10 cellular contexts compared by ENCODE assay signal in the genomic region with DNA sequence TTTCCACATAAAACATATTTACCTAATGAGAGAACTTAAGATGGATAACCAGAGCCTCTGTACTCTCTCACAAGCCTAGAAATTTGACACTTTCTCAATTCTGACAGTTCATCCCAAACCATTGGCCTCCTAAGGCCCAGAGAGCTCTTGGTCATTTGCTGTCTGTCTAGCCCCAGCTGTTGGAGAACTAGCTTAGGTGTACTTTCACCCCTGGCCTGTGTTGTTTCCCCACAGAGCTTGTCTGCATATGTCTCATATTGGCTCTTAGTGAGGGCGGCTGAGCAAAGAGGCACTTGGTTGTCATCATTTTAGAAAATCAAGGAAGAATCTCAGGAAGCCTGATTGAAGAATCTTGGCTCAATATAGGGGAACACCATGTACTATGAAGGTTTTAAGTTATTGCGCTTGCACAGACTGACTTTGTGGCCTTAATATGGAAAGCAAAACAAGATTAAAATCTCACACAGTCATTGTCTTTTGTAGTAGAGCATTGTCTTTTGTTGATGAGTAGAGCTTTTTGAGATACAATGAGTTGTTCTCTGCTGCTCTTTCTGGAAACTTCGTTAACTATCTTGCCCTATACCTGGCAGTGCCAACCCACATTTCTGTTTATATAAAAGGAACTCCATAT.
DNase-seq lines count a peak whose midpoint lies in the region; ATAC-seq, FAIRE-seq and TF ChIP-seq lines count a peak whose summit lies in the region.
"Had no signal": no experiment of that assay in that cellular context is flagged by ENCODE, and none has a peak within 500 bp of the region (broad histone marks: within the 10 kb centered on the region; RNA-seq: fewer than 3 reads in every experiment).

No MANE protein-coding gene starts in this region.

- 69 to 75% (median 73%) methylated on average over 3 of the region's 3 CpGs for WGBS in adrenal gland, 4 donors

- H3K27me3 ChIP-seq in adrenal gland (no peaks in the 10 kb centered on the region), right atrium auricular region (no peaks in the 10 kb centered on the region)

- H3K36me3 ChIP-seq in adrenal gland (replicated peaks in 1 of 2) (no peaks in the 10 kb centered on the region), right atrium auricular region (no peaks in the 10 kb centered on the region)

- intact Hi-C loops in adrenal gland (cut with DNase I) = loop anchor here in 1 of 2 donors (10.0 kb wide), 1 partner anchor 101 kb away; no protein-coding TSS in a partner anchor
- intact Hi-C loops in sciatic nerve (cut with DNase I) = no loop called here

- peak overlapping the region; percentile 51 to 91 (median 81) for H3K27ac ChIP-seq in adrenal gland
- H3K27ac ChIP-seq in right atrium auricular region = peak overlapping the region; percentile 75 to 77

- H3K9me3 ChIP-seq in adrenal gland (replicated peaks in 1 of 3) = no peaks in the 10 kb centered on the region
- H3K9me3 ChIP-seq in right atrium auricular region = peaks cover 0 to 12% of the 10 kb centered on the region in 2 donors

- peak; percentile 71 for ATAC-seq in sciatic nerve
- ATAC-seq in HG03432 (IDR thresholded peaks at IDR 0.05; ENCODE audit: unreplicated experiment) = no peak

- DNase-seq in GM19239 (ENCODE audit: insufficient read length, low spot score) (no peak), adrenal gland (peak in 5 of 7 donors; percentile 20 to 73 (median 31)), right atrium auricular region (ENCODE audit: low spot score) (peak; percentile 63), sciatic nerve (ENCODE audit: low spot score) (no peak), NCI-H187 treated with DMSO at 0.1 percent for 48 hours (lab: John Stamatoyannopoulos, UW) (no peak)
- no peak for DNase-seq in stimulated activated CD8-positive, alpha-beta memory T cell treated with anti-CD3 and anti-CD28 coated beads, Interleukin-4, amount 100 ng/mL, for 48 hours
- DNase-seq in activated effector memory CD4-positive, alpha-beta T cell treated with anti-CD3 and anti-CD28 coated beads, Interleukin-2, amount 50 U/mL, for 16 hours = no peak
- DNase-seq: COR-L47, T-cell had no signal

- no peak for TF ChIP-seq POLR2A in adrenal gland (IDR thresholded peaks at IDR 0.05)

- H3K4me1 ChIP-seq in adrenal gland (replicated peaks in 1 of 2) = peaks cover 35 to 63% of the 10 kb centered on the region in 2 donors
- peaks cover 0 to 55% of the 10 kb centered on the region in 2 donors for H3K4me1 ChIP-seq in right atrium auricular region

- TF ChIP-seq CTCF in adrenal gland (IDR thresholded peaks at IDR 0.05) (no peak), right atrium auricular region (IDR thresholded peaks at IDR 0.05) (no peak)

- peak; percentile 62 for FAIRE-seq in GM19239 (lab: Jason Lieb, UNC)

- H3K4me3 ChIP-seq in adrenal gland (no peak overlapping the region), right atrium auricular region (no peak overlapping the region)

Comparison
In these comparisons a context has a peak if more than half of its experiments do, and no peak if none do; other contexts are left out.
1. DNase-seq: peak in adrenal gland (5 of 7) and right atrium auricular region (single experiment); none in GM19239 (single experiment), sciatic nerve (single experiment), NCI-H187 treated with DMSO at 0.1 percent for 48 hours (single experiment), stimulated activated CD8-positive, alpha-beta memory T cell treated with anti-CD3 and anti-CD28 coated beads, Interleukin-4, amount 100 ng/mL, for 48 hours (single experiment) and activated effector memory CD4-positive, alpha-beta T cell treated with anti-CD3 and anti-CD28 coated beads, Interleukin-2, amount 50 U/mL, for 16 hours (single experiment).